In the genomic region with DNA sequence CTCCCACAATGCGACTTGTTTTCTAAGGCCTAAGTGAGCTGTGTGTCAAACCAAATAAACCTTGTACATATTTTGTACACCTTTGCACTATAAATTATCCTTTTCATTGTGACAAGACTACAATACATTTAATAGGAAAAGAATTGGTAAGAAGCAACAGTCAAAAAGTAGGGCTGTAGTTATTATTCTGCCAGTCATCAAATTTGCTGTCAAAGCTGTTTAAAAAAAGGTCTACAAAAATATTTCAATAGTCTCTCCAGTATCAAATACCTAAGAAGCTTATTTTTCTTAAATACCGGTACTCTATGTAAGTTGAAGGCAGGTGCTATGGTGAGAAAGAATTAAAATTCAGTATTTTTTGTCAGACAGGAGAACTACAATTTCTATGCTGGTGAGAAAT, we compare ENCODE assay signal across 23 cellular contexts. TPM values are rescaled to one million over a fixed set of nuclear protein-coding genes. Genes with fewer than 3 reads are reported as not detected.
DNase-seq lines count a peak whose midpoint lies in the region; ATAC-seq, FAIRE-seq and TF ChIP-seq lines count a peak whose summit lies in the region.
"Had no signal": no experiment of that assay in that cellular context is flagged by ENCODE, and none has a peak within 500 bp of the region (broad histone marks: within the 10 kb centered on the region; RNA-seq: fewer than 3 reads in every experiment).

No MANE protein-coding gene starts in this region.

- peaks cover 29% of the 10 kb centered on the region for H3K36me3 Mint-ChIP-seq in brain

- H3K27me3 ChIP-seq in HUES64 (ENCODE audit: insufficient read depth, low read length) (no peaks in the 10 kb centered on the region), neural cell (ENCODE audit: insufficient read depth, low read depth, low read length) (no peaks in the 10 kb centered on the region), Peyer's patch (no peaks in the 10 kb centered on the region)
- H3K27me3 ChIP-seq: MG63 had no signal

- peak overlapping the region in 4 of 5 experiments; percentile 38 to 71 (median 64) for H3K4me3 Mint-ChIP-seq in brain
- H3K4me3 Mint-ChIP-seq: HFFc6 had no signal

- no peak for TF ChIP-seq RAD21 in A549 (conservative IDR thresholded peaks at IDR 0.05 in 1 of 2, IDR thresholded peaks at IDR 0.05 in 1 of 2)
- TF ChIP-seq RAD21 in neural cell (conservative IDR thresholded peaks at IDR 0.05): no peak

- no peak overlapping the region for H3K4me2 ChIP-seq in A549
- H3K4me2 ChIP-seq in neural cell (ENCODE audit: low read length): peak overlapping the region; percentile 38
- H3K4me2 ChIP-seq: PC-9 had no signal

- peak overlapping the region in 4 of 5 experiments; percentile 35 to 90 (median 72) for H3K27ac Mint-ChIP-seq in brain
- H3K27ac Mint-ChIP-seq: HFFc6 had no signal

- peaks cover 53% of the 10 kb centered on the region for H3K36me3 ChIP-seq in HUES64 (ENCODE audit: insufficient read depth, low read length)
- H3K36me3 ChIP-seq in neural cell (ENCODE audit: insufficient read depth, low read length): no peaks in the 10 kb centered on the region
- H3K36me3 ChIP-seq in Peyer's patch: peaks cover 0 to 11% (median 4%) of the 10 kb centered on the region in 3 donors
- H3K36me3 ChIP-seq: HAP-1, MG63 had no signal

- H3F3A ChIP-seq in neural cell (ENCODE audit: insufficient read depth, low read length, poor library complexity, severe bottlenecking): peaks cover 25% of the 10 kb centered on the region

- no peak for ATAC-seq in A549
- no peak for ATAC-seq in HG03045 (IDR thresholded peaks at IDR 0.05; ENCODE audit: unreplicated experiment)

- TF ChIP-seq CTCF in A549 (IDR thresholded peaks at IDR 0.05) (no peak), brain (conservative IDR thresholded peaks at IDR 0.05) (no peak), neural cell (IDR thresholded peaks at IDR 0.05; ENCODE audit: poor library complexity, severe bottlenecking) (no peak), Peyer's patch (IDR thresholded peaks at IDR 0.05) (no peak)

- CTCF ChIA-PET in A549 (lab: Yijun Ruan, JAX): interaction anchor here (0.7 to 1.1 kb wide), 2 partner anchors 12 to 1044 kb away, joined by 3 to 4 read pairs; no protein-coding TSS in a partner anchor

- POLR2A ChIA-PET in A549 (lab: Yijun Ruan, JAX): no interaction called here

- H3K9me3 Mint-ChIP-seq in brain: no peaks in the 10 kb centered on the region
- H3K9me3 Mint-ChIP-seq: HFFc6 had no signal

- H4K20me1 ChIP-seq in neural cell (ENCODE audit: insufficient read depth): no peaks in the 10 kb centered on the region

- no peak overlapping the region for H3K4me3 ChIP-seq in A549
- no peak overlapping the region for H3K4me3 ChIP-seq in HUES64 (ENCODE audit: low read length)
- H3K4me3 ChIP-seq in neural cell (ENCODE audit: low read length): peak overlapping the region; percentile 44
- H3K4me3 ChIP-seq in Peyer's patch: no peak overlapping the region
- H3K4me3 ChIP-seq: HAP-1, MG63, PC-9, SK-N-MC had no signal

- peaks cover 77% of the 10 kb centered on the region for H3K4me1 Mint-ChIP-seq in brain

- peaks cover 17% of the 10 kb centered on the region for H3K79me2 ChIP-seq in neural cell (replicated peaks; ENCODE audit: insufficient read depth, low read length)

- TF ChIP-seq EP300 in A549 (IDR thresholded peaks at IDR 0.05): no peak
- TF ChIP-seq EP300 in neural cell (conservative IDR thresholded peaks at IDR 0.05; ENCODE audit: poor library complexity, severe bottlenecking): no peak

- no peaks in the 10 kb centered on the region for H3K9me2 ChIP-seq in neural cell (ENCODE audit: insufficient read depth, low read length)

- DNase-seq in A549 (ENCODE audit: low read depth in 1 of 2, low spot score in 1 of 2) (no peak), NCI-H1417 treated with DMSO at 0.1 percent for 48 hours (lab: John Stamatoyannopoulos, UW) (no peak), Peyer's patch (no peak)
- DNase-seq: 8988T, Calu3, DMS79 treated with DMSO at 0.1 percent for 48 hours, HFFc6, KBM-7, MG63, NCI-H1105 treated with DMSO at 0.1 percent for 48 hours, NCI-H2029, NCI-H446 treated with DMSO at 0.1 percent for 48 hours, NCI-H526, PC-9, RPMI8226 had no signal

- H2AFZ ChIP-seq in neural cell (ENCODE audit: low read depth, low read length): peak overlapping the region; percentile 1
- H2AFZ ChIP-seq: PC-9 had no signal

- WGBS in A549 (ENCODE audit: missing lambda C conversion rate): 90% methylated on average over 2 of the region's 2 CpGs
- 85% methylated on average over 1 of the region's 2 CpGs for WGBS in HUES64

- TF ChIP-seq POLR2A in A549 (IDR thresholded peaks at IDR 0.05; ENCODE audit: low read length): no peak
- TF ChIP-seq POLR2A in Peyer's patch (IDR thresholded peaks at IDR 0.05): no peak

- H3K4me1 ChIP-seq in A549 (peaks cover 42% of the 10 kb centered on the region), HUES64 (ENCODE audit: insufficient read depth, low read length) (peaks cover 75% of the 10 kb centered on the region), Peyer's patch (no peaks in the 10 kb centered on the region)

- FAIRE-seq in A549 (lab: Jason Lieb, UNC): no peak
- FAIRE-seq: GM12892 had no signal

- H3K27ac ChIP-seq in A549: peak overlapping the region in 1 of 2 experiments; percentile 26; a peak in 1 of 6 replicates
- H3K27ac ChIP-seq in HUES64 (ENCODE audit: low read depth, low read length): peak overlapping the region; percentile 21; the same call in 1 of the 2 replicates
- H3K27ac ChIP-seq in neural cell (ENCODE audit: low read length): peak overlapping the region; percentile 93
- H3K27ac ChIP-seq in Peyer's patch: no peak overlapping the region
- H3K27ac ChIP-seq: HL-60, PC-9, SK-N-MC had no signal

- no peaks in the 10 kb centered on the region for H3K27me3 Mint-ChIP-seq in brain

- no peaks in the 10 kb centered on the region for H3K9me3 ChIP-seq in A549
- no peaks in the 10 kb centered on the region for H3K9me3 ChIP-seq in HUES64 (ENCODE audit: insufficient read depth, low read depth, low read length)
- no peaks in the 10 kb centered on the region for H3K9me3 ChIP-seq in neural cell (ENCODE audit: low read length)
- H3K9me3 ChIP-seq in Peyer's patch: no peaks in the 10 kb centered on the region
- H3K9me3 ChIP-seq: HAP-1, MG63 had no signal

- H3K9ac ChIP-seq in HUES64 (ENCODE audit: low read depth, low read length): no peak overlapping the region
- H3K9ac ChIP-seq in neural cell (ENCODE audit: low read length): peak overlapping the region; percentile 53

TF ChIP-seq in A549, 52 proteins besides CTCF, POLR2A, EP300 and RAD21:
- TF ChIP-seq, protein P1, sequence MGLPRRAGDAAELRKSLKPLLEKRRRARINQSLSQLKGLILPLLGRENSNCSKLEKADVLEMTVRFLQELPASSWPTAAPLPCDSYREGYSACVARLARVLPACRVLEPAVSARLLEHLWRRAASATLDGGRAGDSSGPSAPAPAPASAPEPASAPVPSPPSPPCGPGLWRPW (IDR thresholded peaks at IDR 0.05): no peak
- TF ChIP-seq MAFK (IDR thresholded peaks at IDR 0.05; ENCODE audit: partially characterized antibody): peak; percentile 75

TF ChIP-seq in neural cell, 6 proteins besides CTCF, POLR2A, EP300 and RAD21:
- TF ChIP-seq POLR2AphosphoS5 (IDR thresholded peaks at IDR 0.05) (no peak), TAF1 (IDR thresholded peaks at IDR 0.05; ENCODE audit: low read depth) (no peak), EZH2 (IDR thresholded peaks at IDR 0.05; ENCODE audit: borderline replicate concordance, insufficient read depth, low read length, poor library complexity, severe bottlenecking) (no peak), MXI1 (conservative IDR thresholded peaks at IDR 0.05; ENCODE audit: poor library complexity, severe bottlenecking) (no peak), SMC3 (conservative IDR thresholded peaks at IDR 0.05; ENCODE audit: poor library complexity) (no peak)
- TF ChIP-seq, protein P2, sequence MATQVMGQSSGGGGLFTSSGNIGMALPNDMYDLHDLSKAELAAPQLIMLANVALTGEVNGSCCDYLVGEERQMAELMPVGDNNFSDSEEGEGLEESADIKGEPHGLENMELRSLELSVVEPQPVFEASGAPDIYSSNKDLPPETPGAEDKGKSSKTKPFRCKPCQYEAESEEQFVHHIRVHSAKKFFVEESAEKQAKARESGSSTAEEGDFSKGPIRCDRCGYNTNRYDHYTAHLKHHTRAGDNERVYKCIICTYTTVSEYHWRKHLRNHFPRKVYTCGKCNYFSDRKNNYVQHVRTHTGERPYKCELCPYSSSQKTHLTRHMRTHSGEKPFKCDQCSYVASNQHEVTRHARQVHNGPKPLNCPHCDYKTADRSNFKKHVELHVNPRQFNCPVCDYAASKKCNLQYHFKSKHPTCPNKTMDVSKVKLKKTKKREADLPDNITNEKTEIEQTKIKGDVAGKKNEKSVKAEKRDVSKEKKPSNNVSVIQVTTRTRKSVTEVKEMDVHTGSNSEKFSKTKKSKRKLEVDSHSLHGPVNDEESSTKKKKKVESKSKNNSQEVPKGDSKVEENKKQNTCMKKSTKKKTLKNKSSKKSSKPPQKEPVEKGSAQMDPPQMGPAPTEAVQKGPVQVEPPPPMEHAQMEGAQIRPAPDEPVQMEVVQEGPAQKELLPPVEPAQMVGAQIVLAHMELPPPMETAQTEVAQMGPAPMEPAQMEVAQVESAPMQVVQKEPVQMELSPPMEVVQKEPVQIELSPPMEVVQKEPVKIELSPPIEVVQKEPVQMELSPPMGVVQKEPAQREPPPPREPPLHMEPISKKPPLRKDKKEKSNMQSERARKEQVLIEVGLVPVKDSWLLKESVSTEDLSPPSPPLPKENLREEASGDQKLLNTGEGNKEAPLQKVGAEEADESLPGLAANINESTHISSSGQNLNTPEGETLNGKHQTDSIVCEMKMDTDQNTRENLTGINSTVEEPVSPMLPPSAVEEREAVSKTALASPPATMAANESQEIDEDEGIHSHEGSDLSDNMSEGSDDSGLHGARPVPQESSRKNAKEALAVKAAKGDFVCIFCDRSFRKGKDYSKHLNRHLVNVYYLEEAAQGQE (IDR thresholded peaks at IDR 0.05; ENCODE audit: borderline replicate concordance): no peak

RNA-seq across cellular contexts. Expression of a gene that starts 40.5 kb away (rescaled TPM):
- 100 and 117 TPM in 2 replicates for polyA plus RNA-seq in A549 (2011; rRNA removed)
- polyA plus RNA-seq in A549 (2012; cell fraction: cytosol; rRNA removed): 76.4 and 99.5 TPM in 2 replicates
- polyA plus RNA-seq in A549 (2012; cell fraction: nucleus; rRNA removed): 116 and 118 TPM in 2 replicates
- polyA plus RNA-seq in A549 (2017; fragmentation: RNase III; extraction: RNeasy Plus Mini Kit Qiagen cat#74134 plus additional on column Dnase treatment): 45.8 to 53.4 TPM (median 51.7 TPM) in 3 replicates
- polyA minus RNA-seq in A549 (2011; rRNA and poly(A)+ RNA removed): 100 and 117 TPM in 2 replicates
- 62.3 TPM for polyA plus RNA-seq in HUES64 (2013, experiment 1 of 2)
- polyA plus RNA-seq in HUES64 (2013, experiment 2 of 2): 63.8 TPM
- 82.9 TPM for polyA plus RNA-seq in brain (ENCODE audit: insufficient read depth, low read depth, low replicate concordance)
- 93.0 and 93.6 TPM in 2 replicates for polyA plus RNA-seq in neural cell
- polyA minus RNA-seq in neural cell: 102 and 105 TPM in 2 replicates
- total RNA-seq in Peyer's patch: 10 to 100 TPM; 18.7 to 54.5 (median 40.2) TPM

Comparison
In these comparisons a context has a peak if more than half of its experiments do, and no peak if none do; other contexts are left out.
1. H3K27ac ChIP-seq: peak in HUES64 (single experiment) and neural cell (single experiment); none in Peyer's patch (0 of 4).